Comparison of ENCODE assay signal across 8 cellular contexts in the genomic region with DNA sequence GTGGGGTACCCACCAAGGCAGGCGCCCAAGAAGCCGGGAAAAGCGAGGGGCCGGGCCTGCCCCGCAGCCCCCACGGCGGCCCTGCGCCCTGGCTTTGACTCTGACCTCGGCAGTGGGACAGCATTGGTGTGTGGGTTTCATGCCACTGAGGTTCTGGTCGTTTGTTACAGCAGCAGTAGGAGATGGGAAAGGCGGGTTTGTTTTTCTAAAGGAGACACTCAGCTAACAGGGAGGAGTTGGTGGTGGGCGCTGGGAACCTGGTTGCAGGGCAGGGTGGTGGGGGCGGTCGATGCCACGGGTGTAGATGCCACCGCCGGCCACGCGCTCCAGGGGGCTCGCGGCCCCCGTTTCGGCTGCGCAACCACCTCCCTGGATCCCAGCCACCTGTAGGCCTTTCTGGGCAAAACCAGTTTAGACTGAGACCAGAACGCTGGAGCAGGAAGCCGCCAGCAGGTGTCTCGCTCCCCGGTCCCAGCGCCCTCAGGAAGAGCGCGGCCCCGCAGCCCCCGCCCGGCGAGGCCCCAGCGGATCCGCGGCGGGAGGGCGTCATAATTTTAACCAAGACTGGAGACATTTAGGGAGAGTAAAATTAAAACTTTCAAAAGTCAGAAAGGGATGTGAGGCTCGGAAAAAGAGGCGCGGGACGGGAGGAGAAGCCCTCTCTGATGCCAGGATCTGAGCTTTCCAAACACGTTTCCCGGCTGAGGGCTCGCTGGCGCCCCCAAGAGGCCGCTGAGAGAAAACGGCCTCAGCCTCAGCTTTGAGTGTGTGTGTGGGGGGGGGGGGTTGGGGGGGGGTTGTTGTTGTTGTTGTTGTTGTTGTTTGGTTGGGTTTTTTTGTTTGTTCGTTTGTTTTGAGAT. TPM values are rescaled to one million over a fixed set of nuclear protein-coding genes. Genes with fewer than 3 reads are reported as not detected.
DNase-seq lines count a peak whose midpoint lies in the region; ATAC-seq and TF ChIP-seq lines count a peak whose summit lies in the region.

No MANE protein-coding gene starts in this region.

- H3K9me3 ChIP-seq in BLaER1 (no peaks in the 10 kb centered on the region), OCI-LY1 (ENCODE audit: low read length) (no peaks in the 10 kb centered on the region)

- H3K4me3 ChIP-seq in BLaER1 (peak overlapping the region; percentile 67), OCI-LY1 (ENCODE audit: low read depth, low read length, poor library complexity, severe bottlenecking) (peak overlapping the region; percentile 49), fibroblast of the aortic adventitia (ENCODE audit: low read depth, low read length) (peak overlapping the region; percentile 60)

- H3K27ac Mint-ChIP-seq in neural crest cell (ENCODE audit: unreplicated experiment): no peak overlapping the region

- H3K4me1 Mint-ChIP-seq in activated T-cell treated with anti-CD3 and anti-CD28 coated beads, Interleukin-2, amount 50 U/mL, for 4 hours (ENCODE audit: low read depth): peaks cover 2% of the 10 kb centered on the region
- H3K4me1 Mint-ChIP-seq in neural crest cell: no peaks in the 10 kb centered on the region

- H3K4me3 Mint-ChIP-seq in activated T-cell treated with anti-CD3 and anti-CD28 coated beads, Interleukin-2, amount 50 U/mL, for 4 hours: peak overlapping the region; percentile 69
- H3K4me3 Mint-ChIP-seq in neural crest cell: peak overlapping the region; percentile 81

- H3K4me1 ChIP-seq in BLaER1 (peaks cover 16% of the 10 kb centered on the region), OCI-LY1 (ENCODE audit: insufficient read depth, low read length, severe bottlenecking) (peaks cover 3% of the 10 kb centered on the region)

- H2AFZ ChIP-seq in OCI-LY1 (ENCODE audit: low read length): no peak overlapping the region

- H3K79me2 ChIP-seq in OCI-LY1 (ENCODE audit: insufficient read depth, low read length): no peaks in the 10 kb centered on the region

- H3K36me3 Mint-ChIP-seq in activated T-cell treated with anti-CD3 and anti-CD28 coated beads, Interleukin-2, amount 50 U/mL, for 4 hours (ENCODE audit: insufficient read depth): no peaks in the 10 kb centered on the region
- no peaks in the 10 kb centered on the region for H3K36me3 Mint-ChIP-seq in neural crest cell (ENCODE audit: low read depth)

- H3K9me2 ChIP-seq in OCI-LY1 (ENCODE audit: low read depth, low read length): no peaks in the 10 kb centered on the region

- H3K27ac ChIP-seq in BLaER1 (peak overlapping the region; percentile 64), OCI-LY1 (ENCODE audit: low read depth, low read length, poor library complexity, severe bottlenecking) (no peak overlapping the region), temporal lobe (ENCODE audit: low read depth, low read length) (peak overlapping the region; percentile 36)

- no peaks in the 10 kb centered on the region for H3K27me3 ChIP-seq in BLaER1
- 0 out of 2 replicates have a peak, but pooled peaks cover 12% of the 10 kb centered on the region for H3K27me3 ChIP-seq in OCI-LY1 (ENCODE audit: insufficient read depth, low read length)

- H3K9ac ChIP-seq in BLaER1 (peak overlapping the region; percentile 73), OCI-LY1 (ENCODE audit: low read length) (peak overlapping the region; percentile 19; the same call in 1 of the 2 replicates)

- DNase-seq in HUDEP-2 (lab: John Stamatoyannopoulos, UW; ENCODE audit: unreplicated experiment in 76 of 76) (peak in 68 of 76 experiments; percentile 7 to 94 (median 52)), fibroblast of the aortic adventitia (ENCODE audit: low read depth) (peak; percentile 83), neural crest cell (ENCODE audit: low read depth, low spot score) (peak; percentile 81)
- no peak for DNase-seq in activated T-cell treated with anti-CD3 and anti-CD28 coated beads, Interleukin-2, amount 50 U/mL, for 4 hours

- no peaks in the 10 kb centered on the region for H4K20me1 ChIP-seq in BLaER1
- H4K20me1 ChIP-seq in OCI-LY1 (ENCODE audit: insufficient read depth, low read length): no peaks in the 10 kb centered on the region

- no peaks in the 10 kb centered on the region for H3K9me3 Mint-ChIP-seq in activated T-cell treated with anti-CD3 and anti-CD28 coated beads, Interleukin-2, amount 50 U/mL, for 4 hours
- no peaks in the 10 kb centered on the region for H3K9me3 Mint-ChIP-seq in neural crest cell

- TF ChIP-seq CTCF in OCI-LY1 (IDR thresholded peaks at IDR 0.05; ENCODE audit: low read length) (peak; percentile 86), fibroblast of the aortic adventitia (IDR thresholded peaks at IDR 0.05; ENCODE audit: insufficient read depth, low read length) (peak; percentile 85), neural crest cell (conservative IDR thresholded peaks at IDR 0.05) (peak; percentile 80)

- H3K4me2 ChIP-seq in BLaER1 (peak overlapping the region; percentile 74), OCI-LY1 (ENCODE audit: low read length) (peak overlapping the region; percentile 61)

- H3K27me3 Mint-ChIP-seq in activated T-cell treated with anti-CD3 and anti-CD28 coated beads, Interleukin-2, amount 50 U/mL, for 4 hours (ENCODE audit: low read depth): peaks cover 13% of the 10 kb centered on the region
- H3K27me3 Mint-ChIP-seq in neural crest cell (ENCODE audit: low read depth): no peaks in the 10 kb centered on the region

- H3F3A ChIP-seq in OCI-LY1 (ENCODE audit: insufficient read depth, low read length): no peaks in the 10 kb centered on the region

- H3K36me3 ChIP-seq in BLaER1 (no peaks in the 10 kb centered on the region), OCI-LY1 (ENCODE audit: insufficient read depth, low read length) (no peaks in the 10 kb centered on the region)

- peak; percentile 72 for ATAC-seq in GM19395 (IDR thresholded peaks at IDR 0.05; ENCODE audit: unreplicated experiment)
- ATAC-seq in activated T-cell treated with anti-CD3 and anti-CD28 coated beads, Interleukin-2, amount 50 U/mL, for 4 hours: peak; percentile 76 to 94

RNA-seq across cellular contexts. Expression of gene CIDEA, which starts 17.4 kb away (rescaled TPM):
- not detected for total RNA-seq in activated T-cell treated with anti-CD3 and anti-CD28 coated beads, Interleukin-2, amount 50 U/mL, for 4 hours
- total RNA-seq in fibroblast of the aortic adventitia (ENCODE audit: low replicate concordance) (not detected in 2 replicates), neural crest cell (not detected in 2 replicates), temporal lobe (1.5 TPM)

RNA-seq across cellular contexts. Expression of gene TUBB6, which starts 36.4 kb away (rescaled TPM):
- total RNA-seq in activated T-cell treated with anti-CD3 and anti-CD28 coated beads, Interleukin-2, amount 50 U/mL, for 4 hours: 1 to 10 TPM; 1.1 to 2.6 (median 1.3) TPM
- 75.6 and 358 TPM in 2 replicates for total RNA-seq in fibroblast of the aortic adventitia (ENCODE audit: low replicate concordance)
- 77.8 and 81.8 TPM in 2 replicates for total RNA-seq in neural crest cell
- 19.7 TPM for total RNA-seq in temporal lobe
